In the genomic region with DNA sequence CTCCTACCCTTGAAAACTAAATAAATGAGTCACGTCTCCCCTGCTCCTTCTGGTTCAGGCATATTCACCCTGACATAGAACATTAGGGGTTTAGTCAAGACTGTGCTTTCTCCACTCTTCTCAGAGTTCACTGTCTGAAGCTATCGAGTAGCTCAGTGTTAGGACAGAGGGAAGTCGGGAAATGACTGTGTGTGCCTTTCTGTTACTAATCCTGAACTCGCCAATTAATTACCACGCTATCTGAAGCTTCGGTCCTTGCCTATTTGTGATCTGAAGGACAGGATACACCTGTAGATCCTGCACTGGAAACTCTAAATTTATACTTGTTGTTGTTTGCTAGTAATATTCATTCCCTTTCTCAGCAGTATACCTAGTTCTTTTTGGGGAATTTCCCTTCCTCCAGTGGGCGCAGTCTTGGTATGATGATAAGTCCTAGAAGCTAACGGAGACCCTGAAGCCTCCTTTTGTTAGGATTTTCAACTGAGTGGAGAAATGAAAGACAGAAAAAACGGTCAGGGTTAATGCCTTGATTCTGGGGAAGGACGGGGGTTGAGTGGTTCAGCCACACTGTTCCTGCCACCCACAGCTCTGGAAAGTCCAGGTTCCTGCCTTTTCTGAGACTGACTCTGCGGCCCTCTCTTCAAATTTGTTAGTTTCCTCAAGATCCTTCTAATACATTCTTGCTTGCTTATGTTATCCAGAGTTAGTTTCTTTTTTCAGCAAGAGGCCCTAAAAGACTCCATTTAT, we compare ENCODE assay signal across 20 cellular contexts.
DNase-seq lines count a peak whose midpoint lies in the region; ATAC-seq, FAIRE-seq and TF ChIP-seq lines count a peak whose summit lies in the region.
"Had no signal": no experiment of that assay in that cellular context is flagged by ENCODE, and none has a peak within 500 bp of the region (broad histone marks: within the 10 kb centered on the region; RNA-seq: fewer than 3 reads in every experiment).

No MANE protein-coding gene starts in this region.

- in situ Hi-C loops in GM12878 (cut with MboI): no loop called here

- peak; percentile 64 for ATAC-seq in GM19463 (IDR thresholded peaks at IDR 0.05; ENCODE audit: unreplicated experiment)
- ATAC-seq in HG03432 (IDR thresholded peaks at IDR 0.05; ENCODE audit: unreplicated experiment): peak; percentile 60
- ATAC-seq in GM12878: peak; percentile 77
- ATAC-seq: K562, Right ventricle myocardium inferior had no signal

- SMC1A ChIA-PET in GM12878 (lab: Charles Lee; ENCODE audit: uncharacterized antibody, unreplicated experiment): interaction anchor here (0.8 to 10.5 kb wide), 24 partner anchors 11 to 402 kb away, joined by 3 to 222 read pairs (median 4); no protein-coding TSS in a partner anchor

- peak; percentile 28 to 41; a peak in 1 of 4 replicates for TF ChIP-seq EP300 in GM12878 (IDR thresholded peaks at IDR 0.05; ENCODE audit: borderline replicate concordance in 1 of 2, control insufficient read depth in 1 of 2, low read depth in 2 of 2, low read length in 2 of 2)

- TF ChIP-seq RAD21 in GM12878 (IDR thresholded peaks at IDR 0.05; ENCODE audit: insufficient read depth, low read depth, low read length): no peak

- H3K9me3 ChIP-seq in GM12878 (replicated peaks; ENCODE audit: control insufficient read depth, insufficient read depth, low read length) (no peaks in the 10 kb centered on the region; the same call in 2 of the 3 replicates), breast epithelium (no peaks in the 10 kb centered on the region)
- H3K9me3 ChIP-seq: HAP-1 had no signal

- BruUV-seq in GM12878 (replicated peaks; lab: Mats Ljungman, UMichigan): TSS peak; percentile 89

- TF ChIP-seq POLR2A in GM12878 (IDR thresholded peaks at IDR 0.05; ENCODE audit: low read depth, low read length): no peak
- no peak for TF ChIP-seq POLR2A in breast epithelium (IDR thresholded peaks at IDR 0.05)

- DNase-seq in GM12878 (ENCODE audit: low read depth, low spot score) (no peak), breast epithelium (ENCODE audit: low spot score in 2 of 2) (no peak), KG1 (lab: John Stamatoyannopoulos, UW) (no peak), hippocampal formation (lab: John Stamatoyannopoulos, UW) (no peak), NCI-H1048 (lab: John Stamatoyannopoulos, UW) (no peak)
- DNase-seq: AML-193, MV-4-11, NCI-H1417 treated with DMSO at 0.1 percent for 48 hours, NCI-H187 treated with DMSO at 0.1 percent for 48 hours, NCI-H226, NCI-H524 treated with DMSO at 0.1 percent for 48 hours had no signal

- intact Hi-C loops in GM12878 (cut with micrococcal nuclease; ENCODE audit: unreplicated experiment) (loop anchor here (5.0 to 10.0 kb wide), 2 partner anchors 398 to 820 kb away; no protein-coding TSS in a partner anchor), breast epithelium (cut with DNase I; ENCODE audit: low total_unique reads) (no loop called here)

- no peak overlapping the region for H3K4me2 ChIP-seq in GM12878 (ENCODE audit: control insufficient read depth, insufficient read depth)

- RAD21 ChIA-PET in GM12878 (lab: Charles Lee; ENCODE audit: unreplicated experiment): interaction anchor here (0.7 to 3.9 kb wide), 30 partner anchors 9 to 223 kb away, joined by 3 to 65 read pairs (median 4); no protein-coding TSS in a partner anchor

- no peaks in the 10 kb centered on the region for H4K20me1 ChIP-seq in GM12878 (ENCODE audit: control insufficient read depth, insufficient read depth)

- H3K79me2 ChIP-seq in GM12878 (ENCODE audit: control insufficient read depth, insufficient read depth, low read length): no peaks in the 10 kb centered on the region

- H3K36me3 ChIP-seq in GM12878 (ENCODE audit: control insufficient read depth in 2 of 2, insufficient read depth in 2 of 2, low read length in 1 of 2): no peaks in the 10 kb centered on the region
- H3K36me3 ChIP-seq in breast epithelium: no peaks in the 10 kb centered on the region
- H3K36me3 ChIP-seq: HAP-1 had no signal

- H3K27ac ChIP-seq in GM12878 (ENCODE audit: control insufficient read depth, insufficient read depth): no peak overlapping the region
- H3K27ac ChIP-seq in breast epithelium: no peak overlapping the region
- H3K27ac ChIP-seq: C4-2B, SK-N-MC had no signal

- CTCF ChIA-PET in GM12878 (lab: Yijun Ruan, JAX): interaction anchor here (0.9 to 2.6 kb wide), 11 partner anchors 8 to 148 kb away, joined by 3 to 8 read pairs (median 6); no protein-coding TSS in a partner anchor

- no peak overlapping the region for H2AFZ ChIP-seq in GM12878 (ENCODE audit: control insufficient read depth, low read depth, low read length)

- H3K27me3 ChIP-seq in GM12878 (replicated peaks in 1 of 2; ENCODE audit: control insufficient read depth in 2 of 2, insufficient read depth in 2 of 2, low read length in 1 of 2) (no peaks in the 10 kb centered on the region), breast epithelium (no peaks in the 10 kb centered on the region)

- WGBS in GM12878 (ENCODE audit: insufficient coverage, insufficient replicate concordance, low lambda C conversion rate, missing lambda C conversion rate): 16% methylated on average over 11 of the region's 11 CpGs

- H3K4me3 ChIP-seq in GM12878 (no peak overlapping the region), breast epithelium (no peak overlapping the region)
- H3K4me3 ChIP-seq: HAP-1, K562, SK-N-MC had no signal

- TF ChIP-seq CTCF in GM12878 (IDR thresholded peaks at IDR 0.05 in 2 of 3, conservative IDR thresholded peaks at IDR 0.05 in 1 of 3; ENCODE audit: control insufficient read depth in 2 of 3, extremely low read depth in 1 of 3, insufficient read depth in 1 of 3, low read depth in 3 of 3, low read length in 3 of 3) (no peak), breast epithelium (IDR thresholded peaks at IDR 0.05) (no peak)

- H3K9ac ChIP-seq in GM12878 (ENCODE audit: control insufficient read depth, insufficient read depth, low read length): no peak overlapping the region

- FAIRE-seq in GM12878 (lab: Jason Lieb, UNC): no peak
- FAIRE-seq: D721Med, K562, RCC 7860 had no signal

- POLR2A ChIA-PET in GM12878 (lab: Charles Lee): interaction anchor here (0.7 to 2.4 kb wide), 9 partner anchors 10 to 154 kb away, joined by 3 to 20 read pairs (median 3); no protein-coding TSS in a partner anchor

- H3K4me1 ChIP-seq in GM12878 (ENCODE audit: control insufficient read depth, insufficient read depth, low read length): no peaks in the 10 kb centered on the region
- H3K4me1 ChIP-seq in breast epithelium: no peaks in the 10 kb centered on the region

TF ChIP-seq in GM12878, 131 proteins besides CTCF, POLR2A, EP300 and RAD21 (continues in another document):
- TF ChIP-seq PML (IDR thresholded peaks at IDR 0.05; ENCODE audit: low read length) (no peak), USF2 (IDR thresholded peaks at IDR 0.05; ENCODE audit: borderline replicate concordance, low read depth, low read length) (no peak), ATF7 (IDR thresholded peaks at IDR 0.05; ENCODE audit: low read depth) (0 out of 2 replicates have a peak, but pooled peaks have one; percentile 21), SIN3A (IDR thresholded peaks at IDR 0.05; ENCODE audit: low read depth, low read length) (no peak), CBX3 (IDR thresholded peaks at IDR 0.05; ENCODE audit: borderline replicate concordance, low read depth) (no peak), CHD4 (IDR thresholded peaks at IDR 0.05) (no peak), IRF4 (IDR thresholded peaks at IDR 0.05; ENCODE audit: low read depth, low read length) (peak; percentile 71), IRF3 (IDR thresholded peaks at IDR 0.05) (no peak), JUND (IDR thresholded peaks at IDR 0.05; ENCODE audit: low read depth, low read length) (peak; percentile 55; the same call in 1 of the 2 replicates), IKZF2 (IDR thresholded peaks at IDR 0.05) (peak; percentile 86 to 88), PRDM15 (CRISPR knock-in tag; IDR thresholded peaks at IDR 0.05) (0 out of 2 replicates have a peak, but pooled peaks have one; percentile 20)
